Comparison of ENCODE assay signal across 24 cellular contexts in the genomic region with DNA sequence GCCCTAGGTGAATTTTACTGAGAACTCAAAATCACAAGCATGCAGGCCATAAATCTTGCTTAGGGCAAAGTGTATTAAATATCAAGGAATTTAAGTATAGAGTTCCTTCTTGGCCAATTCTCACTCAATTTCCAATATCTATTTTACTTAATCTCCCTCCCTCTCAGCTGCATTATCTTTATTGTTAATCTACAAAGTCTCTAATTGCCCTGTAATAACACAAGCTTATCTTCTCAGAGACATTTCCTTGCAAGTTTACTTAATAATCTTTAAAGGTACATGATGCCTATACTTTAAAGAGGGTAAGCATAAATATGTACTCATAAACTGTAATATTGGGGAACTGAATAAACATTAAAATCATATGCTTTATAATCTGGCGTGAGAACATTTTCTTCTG. TPM values are rescaled to one million over a fixed set of nuclear protein-coding genes. Genes with fewer than 3 reads are reported as not detected.
DNase-seq lines count a peak whose midpoint lies in the region; ATAC-seq, FAIRE-seq and TF ChIP-seq lines count a peak whose summit lies in the region.
"Had no signal": no experiment of that assay in that cellular context is flagged by ENCODE, and none has a peak within 500 bp of the region (broad histone marks: within the 10 kb centered on the region; RNA-seq: fewer than 3 reads in every experiment).

No MANE protein-coding gene starts in this region.

- H4K20me1 ChIP-seq in astrocyte (ENCODE audit: insufficient read depth, low read length) = no peaks in the 10 kb centered on the region
- H4K20me1 ChIP-seq: BLaER1 treated with 17β-estradiol and CSF1 and Interleukin-3, amounts not matched to agents 10 nM and 100 nM had no signal

- H2AFZ ChIP-seq in astrocyte (ENCODE audit: low read depth, low read length) = no peak overlapping the region

- no peaks in the 10 kb centered on the region for H3K27me3 ChIP-seq in astrocyte (ENCODE audit: insufficient read depth, low read length)
- H3K27me3 ChIP-seq in small intestine (ENCODE audit: control insufficient read depth in 2 of 2, insufficient read depth in 2 of 2, low read length in 2 of 2) = no peaks in the 10 kb centered on the region
- H3K27me3 ChIP-seq: BE2C; BLaER1 treated with 17β-estradiol and CSF1 and Interleukin-3, amounts not matched to agents 10 nM and 100 nM had no signal

- H3K36me3 Mint-ChIP-seq in astrocyte (ENCODE audit: low read depth, unreplicated experiment) = no peaks in the 10 kb centered on the region
- H3K36me3 Mint-ChIP-seq: CD14-positive monocyte; CD8-positive, alpha-beta memory T cell had no signal

- no peaks in the 10 kb centered on the region for H3K4me1 Mint-ChIP-seq in astrocyte (ENCODE audit: low read depth, unreplicated experiment)
- H3K4me1 Mint-ChIP-seq: CD14-positive monocyte; CD8-positive, alpha-beta memory T cell had no signal

- WGBS in small intestine, 3 donors = 24 to 67% (median 40%) methylated on average over 1 of the region's 1 CpG

- no peak for TF ChIP-seq CTCF in astrocyte (IDR thresholded peaks at IDR 0.05; ENCODE audit: insufficient read depth, low read depth, low read length)

- H3K9me3 Mint-ChIP-seq in astrocyte (ENCODE audit: unreplicated experiment) = no peaks in the 10 kb centered on the region
- H3K9me3 Mint-ChIP-seq: CD4-positive, alpha-beta T cell; CD8-positive, alpha-beta memory T cell had no signal

- H3K4me3 ChIP-seq in astrocyte (ENCODE audit: insufficient read depth, low read depth, low read length) (no peak overlapping the region), small intestine (ENCODE audit: low read depth in 1 of 2, low read length in 2 of 2) (no peak overlapping the region)
- H3K4me3 ChIP-seq: BLaER1 treated with 17β-estradiol and CSF1 and Interleukin-3, amounts not matched to agents 10 nM and 100 nM; HAP-1 had no signal

- H3K27ac ChIP-seq in astrocyte (ENCODE audit: low read depth, low read length) (no peak overlapping the region), small intestine (ENCODE audit: low read depth in 1 of 2, low read length in 1 of 2) (no peak overlapping the region)
- H3K27ac ChIP-seq: 22Rv1; BLaER1 treated with 17β-estradiol and CSF1 and Interleukin-3, amounts not matched to agents 10 nM and 100 nM had no signal

- H3K4me2 ChIP-seq in astrocyte (ENCODE audit: low read length) = no peak overlapping the region
- H3K4me2 ChIP-seq: BLaER1 treated with 17β-estradiol and CSF1 and Interleukin-3, amounts not matched to agents 10 nM and 100 nM had no signal

- H3K36me3 ChIP-seq in astrocyte (ENCODE audit: insufficient read depth, low read length) (no peaks in the 10 kb centered on the region), small intestine (ENCODE audit: control insufficient read depth in 2 of 2, insufficient read depth in 2 of 2, low read length in 2 of 2) (no peaks in the 10 kb centered on the region)
- H3K36me3 ChIP-seq: BE2C; BLaER1 treated with 17β-estradiol and CSF1 and Interleukin-3, amounts not matched to agents 10 nM and 100 nM; HAP-1 had no signal

- H3K4me3 Mint-ChIP-seq in astrocyte (ENCODE audit: unreplicated experiment) = no peak overlapping the region
- H3K4me3 Mint-ChIP-seq: CD14-positive monocyte; CD4-positive, alpha-beta T cell; CD8-positive, alpha-beta memory T cell had no signal

- H3K4me1 ChIP-seq in astrocyte (ENCODE audit: insufficient read depth, low read length) = no peaks in the 10 kb centered on the region
- no peaks in the 10 kb centered on the region for H3K4me1 ChIP-seq in small intestine (ENCODE audit: control insufficient read depth in 2 of 2, insufficient read depth in 1 of 2, low read depth in 1 of 2, low read length in 1 of 2)
- H3K4me1 ChIP-seq: BE2C; BLaER1 treated with 17β-estradiol and CSF1 and Interleukin-3, amounts not matched to agents 10 nM and 100 nM; HAP-1 had no signal

- ATAC-seq in GM18867 (IDR thresholded peaks at IDR 0.05; ENCODE audit: unreplicated experiment) = no peak

- peak; percentile 20 for DNase-seq in NCI-H82 (lab: John Stamatoyannopoulos, UW)
- no peak for DNase-seq in NCI-H82 treated with DMSO at 0.1 percent for 48 hours (lab: John Stamatoyannopoulos, UW; ENCODE audit: unreplicated experiment)
- no peak for DNase-seq in astrocyte (ENCODE audit: low read depth)
- DNase-seq in small intestine = peak; percentile 7
- DNase-seq in ecto neural progenitor cell (ENCODE audit: low spot score) = no peak
- DNase-seq: ACHN; AML-193; BE2C; CD4-positive, alpha-beta T cell; CD8-positive, alpha-beta memory T cell; DMS53; DMS79 treated with DMSO at 0.1 percent for 48 hours; GF-D8; GOT3 had no signal

- H3K79me2 ChIP-seq in astrocyte (ENCODE audit: insufficient read depth, low read length) = no peaks in the 10 kb centered on the region

- no peak overlapping the region for H3K27ac Mint-ChIP-seq in astrocyte (ENCODE audit: unreplicated experiment)
- H3K27ac Mint-ChIP-seq: CD14-positive monocyte; CD4-positive, alpha-beta T cell; CD8-positive, alpha-beta memory T cell had no signal

- no peaks in the 10 kb centered on the region for H3K27me3 Mint-ChIP-seq in astrocyte (ENCODE audit: low read depth, unreplicated experiment)
- H3K27me3 Mint-ChIP-seq: CD4-positive, alpha-beta T cell had no signal

- FAIRE-seq in astrocyte (lab: Jason Lieb, UNC) = peak; percentile 60
- no peak for FAIRE-seq in small intestine (lab: Jason Lieb, UNC)
- FAIRE-seq: A204.1, GM12891, GM18507, H54 had no signal

- H3K9ac ChIP-seq in astrocyte (ENCODE audit: low read length) = no peak overlapping the region
- H3K9ac ChIP-seq: BLaER1 treated with 17β-estradiol and CSF1 and Interleukin-3, amounts not matched to agents 10 nM and 100 nM had no signal

- no peaks in the 10 kb centered on the region for H3K9me3 ChIP-seq in astrocyte (ENCODE audit: insufficient read depth, low read depth, low read length)
- H3K9me3 ChIP-seq in small intestine (ENCODE audit: control insufficient read depth, low read depth) = no peaks in the 10 kb centered on the region
- H3K9me3 ChIP-seq: BE2C; BLaER1 treated with 17β-estradiol and CSF1 and Interleukin-3, amounts not matched to agents 10 nM and 100 nM; HAP-1 had no signal

RNA-seq across cellular contexts. Expression of gene MAOB, which starts 26.9 kb away (rescaled TPM):
- total RNA-seq in astrocyte = 0.20 and 0.77 TPM in 2 replicates
- 100 to 1,000 TPM in 1 of 3 donors, 10 to 100 TPM in 2; 20.5 to 160 (median 75.4) TPM for polyA plus RNA-seq in small intestine
- total RNA-seq: CD4-positive, alpha-beta T cell; CD8-positive, alpha-beta memory T cell; G401 had no signal
- polyA plus RNA-seq: CD14-positive monocyte had no signal

Comparison
In these comparisons a context has a peak if more than half of its experiments do, and no peak if none do; other contexts are left out.
1. DNase-seq: peak in NCI-H82 (single experiment) and small intestine (single experiment); none in NCI-H82 treated with DMSO at 0.1 percent for 48 hours (single experiment), astrocyte (single experiment) and ecto neural progenitor cell (single experiment).